ENCODE assay signal across 2 cellular contexts in genomic region chr19:13209797-13210775, GRCh38.
A peak's percentile ranks its signal among the peaks of the same experiment; 100 is the strongest.
TF ChIP-seq lines count a peak whose summit lies in the region.

No MANE protein-coding gene starts in this region.

TF ChIP-seq in HEK293, 187 proteins besides CTCF, POLR2A, EP300 and RAD21:
- TF ChIP-seq HOXD13 (CRISPR knock-in tag; IDR thresholded peaks at IDR 0.05; ENCODE audit: borderline replicate concordance) (no peak), ZNF548 (tag by site-specific recombination; IDR thresholded peaks at IDR 0.05) (no peak), ZNF48 (tag by site-specific recombination; IDR thresholded peaks at IDR 0.05) (no peak), KLF9 (tag by site-specific recombination; IDR thresholded peaks at IDR 0.05; ENCODE audit: low read depth) (peak; percentile 24; the same call in 1 of the 2 replicates), GLIS1 (tag by site-specific recombination; IDR thresholded peaks at IDR 0.05) (peak; percentile 7; the same call in 1 of the 2 replicates)

TF ChIP-seq in GM12878, 131 proteins besides CTCF, POLR2A, EP300 and RAD21:
- no peak for TF ChIP-seq BMI1 (IDR thresholded peaks at IDR 0.05; ENCODE audit: borderline replicate concordance)
- no peak for TF ChIP-seq CBFB (IDR thresholded peaks at IDR 0.05; ENCODE audit: low read depth)
- TF ChIP-seq, protein P1, sequence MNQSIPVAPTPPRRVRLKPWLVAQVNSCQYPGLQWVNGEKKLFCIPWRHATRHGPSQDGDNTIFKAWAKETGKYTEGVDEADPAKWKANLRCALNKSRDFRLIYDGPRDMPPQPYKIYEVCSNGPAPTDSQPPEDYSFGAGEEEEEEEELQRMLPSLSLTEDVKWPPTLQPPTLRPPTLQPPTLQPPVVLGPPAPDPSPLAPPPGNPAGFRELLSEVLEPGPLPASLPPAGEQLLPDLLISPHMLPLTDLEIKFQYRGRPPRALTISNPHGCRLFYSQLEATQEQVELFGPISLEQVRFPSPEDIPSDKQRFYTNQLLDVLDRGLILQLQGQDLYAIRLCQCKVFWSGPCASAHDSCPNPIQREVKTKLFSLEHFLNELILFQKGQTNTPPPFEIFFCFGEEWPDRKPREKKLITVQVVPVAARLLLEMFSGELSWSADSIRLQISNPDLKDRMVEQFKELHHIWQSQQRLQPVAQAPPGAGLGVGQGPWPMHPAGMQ (IDR thresholded peaks at IDR 0.05; ENCODE audit: borderline replicate concordance) = no peak
- TF ChIP-seq ZNF274 (IDR thresholded peaks at IDR 0.05; ENCODE audit: insufficient read depth, insufficient read length) = no peak
- no peak for TF ChIP-seq NR2C2 (IDR thresholded peaks at IDR 0.05; ENCODE audit: borderline replicate concordance, control insufficient read depth, insufficient read length, low read depth)
- no peak for TF ChIP-seq IRF4 (IDR thresholded peaks at IDR 0.05; ENCODE audit: low read depth, low read length)
- TF ChIP-seq, protein P2, sequence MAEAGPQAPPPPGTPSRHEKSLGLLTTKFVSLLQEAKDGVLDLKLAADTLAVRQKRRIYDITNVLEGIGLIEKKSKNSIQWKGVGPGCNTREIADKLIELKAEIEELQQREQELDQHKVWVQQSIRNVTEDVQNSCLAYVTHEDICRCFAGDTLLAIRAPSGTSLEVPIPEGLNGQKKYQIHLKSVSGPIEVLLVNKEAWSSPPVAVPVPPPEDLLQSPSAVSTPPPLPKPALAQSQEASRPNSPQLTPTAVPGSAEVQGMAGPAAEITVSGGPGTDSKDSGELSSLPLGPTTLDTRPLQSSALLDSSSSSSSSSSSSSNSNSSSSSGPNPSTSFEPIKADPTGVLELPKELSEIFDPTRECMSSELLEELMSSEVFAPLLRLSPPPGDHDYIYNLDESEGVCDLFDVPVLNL (IDR thresholded peaks at IDR 0.05; ENCODE audit: low read depth, low read length) = no peak
- no peak for TF ChIP-seq SREBF1 (IDR thresholded peaks at IDR 0.05; ENCODE audit: low read length)
TF ChIP-seq in GM12878: peak in this region for 0.
